Comparison of ENCODE assay signal across 24 cellular contexts in the genomic region with DNA sequence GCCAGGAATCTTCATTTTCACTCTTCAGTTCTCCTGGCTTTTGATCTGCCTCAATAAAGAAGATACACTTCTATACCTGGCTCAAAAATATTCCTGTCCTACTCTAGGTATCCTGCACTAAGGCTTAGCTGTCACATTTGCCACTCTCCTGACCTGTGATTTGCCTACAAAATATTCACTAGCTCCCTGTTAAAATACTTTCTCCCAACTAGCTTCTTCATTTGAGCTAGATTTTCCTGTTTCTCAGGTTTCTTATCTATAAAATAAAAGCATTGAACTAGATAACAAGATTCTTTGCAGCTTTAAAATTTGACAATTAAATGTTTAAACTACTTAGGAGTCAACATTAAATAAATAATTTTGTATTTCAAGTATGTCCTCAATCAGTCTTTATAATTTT.
"Had no signal": no experiment of that assay in that cellular context is flagged by ENCODE, and none has a peak within 500 bp of the region (broad histone marks: within the 10 kb centered on the region; RNA-seq: fewer than 3 reads in every experiment).

No MANE protein-coding gene starts in this region.

- H3K36me3 ChIP-seq: thoracic aorta, vagina had no signal

- H3K9me3 ChIP-seq: esophagus squamous epithelium, heart right ventricle, lower lobe of right lung, psoas muscle, sigmoid colon, thoracic aorta, transverse colon, vagina had no signal

- H3K27me3 ChIP-seq: esophagus squamous epithelium, heart right ventricle, sigmoid colon, transverse colon, vagina had no signal

- DNase-seq: cortex of kidney; effector memory CD8-positive, alpha-beta T cell; erythroblast; esophagus squamous epithelium; foreskin melanocyte; glutamatergic neuron; heart right ventricle; hypothalamus; immature natural killer cell; left ventricle myocardium superior; lower lobe of right lung; naive thymus-derived CD8-positive, alpha-beta T cell; nephron progenitor cell; nucleus accumbens; posterior cingulate gyrus; psoas muscle; right cardiac atrium; sigmoid colon; stimulated activated CD4-positive, alpha-beta T cell treated with anti-CD3 and anti-CD28 coated beads, Interleukin-2, amount 100 ng/mL, for 24 hours; stimulated activated CD4-positive, alpha-beta T cell treated with anti-CD3 and anti-CD28 coated beads, Interleukin-4, amount 100 ng/mL, for 24 hours; transverse colon had no signal

- H3K4me3 ChIP-seq: esophagus squamous epithelium, heart right ventricle, lower lobe of right lung, psoas muscle, sigmoid colon, thoracic aorta, transverse colon, vagina had no signal

- H3K4me1 ChIP-seq: esophagus squamous epithelium, lower lobe of right lung, psoas muscle, sigmoid colon, vagina had no signal

- ATAC-seq: effector memory CD8-positive, alpha-beta T cell; heart right ventricle; left ventricle myocardium superior; lower lobe of right lung; naive thymus-derived CD8-positive, alpha-beta T cell; psoas muscle; right cardiac atrium; stimulated activated memory B cell treated with anti-CD40 and anti-IgM and Interleukin-4, amounts not matched to agents 10 μg/mL and 1 μg/mL and 100 μg/mL, for 72 hours had no signal

- H3K27ac ChIP-seq: esophagus squamous epithelium, heart right ventricle, lower lobe of right lung, psoas muscle, sigmoid colon, thoracic aorta, transverse colon, vagina had no signal
